ENCODE assay signal across 8 cellular contexts in genomic region chr7:28685660-28686417, GRCh38.
DNase-seq lines count a peak whose midpoint lies in the region; ATAC-seq and TF ChIP-seq lines count a peak whose summit lies in the region.

No MANE protein-coding gene starts in this region.

- WGBS in heart right ventricle, 2 donors: 0 to 2% methylated on average over 15 of the region's 15 CpGs

- H3K4me1 ChIP-seq in heart right ventricle: peaks cover 3 to 69% (median 38%) of the 10 kb centered on the region in 9 donors

- H3K27me3 ChIP-seq in heart right ventricle: no peaks in the 10 kb centered on the region

- ATAC-seq in HG02884 (IDR thresholded peaks at IDR 0.05; ENCODE audit: unreplicated experiment) (peak; percentile 60), heart right ventricle (peak; percentile 92 to 96 (median 95)), HG03135 (IDR thresholded peaks at IDR 0.05; ENCODE audit: unreplicated experiment) (no peak)

- H3K36me3 ChIP-seq in heart right ventricle: no peaks in the 10 kb centered on the region

- H3K4me3 ChIP-seq in heart right ventricle: peak overlapping the region; percentile 40 to 69 (median 56)

- no peak for TF ChIP-seq CTCF in heart right ventricle (IDR thresholded peaks at IDR 0.05)

- peak overlapping the region; percentile 59 to 96 (median 87) for H3K27ac ChIP-seq in heart right ventricle

- no peaks in the 10 kb centered on the region for H3K9me3 ChIP-seq in heart right ventricle

- DNase-seq in G401 (ENCODE audit: low spot score) (peak; percentile 99), NCI-H2196 (lab: John Stamatoyannopoulos, UW; ENCODE audit: unreplicated experiment) (peak; percentile 84), amygdala (lab: John Stamatoyannopoulos, UW) (peak; percentile 47 to 98 (median 89)), heart right ventricle (peak; percentile 78 to 99), occipital lobe (lab: John Stamatoyannopoulos, UW) (peak; percentile 93)
- DNase-seq in stimulated activated CD4-positive, alpha-beta T cell treated with anti-CD3 and anti-CD28 coated beads, Interleukin-2, amount 100 ng/mL, for 48 hours: no peak

- in situ Hi-C loops in G401 (cut with HindIII; ENCODE audit: low sequenced_read_pairs): no loop called here

- intact Hi-C loops in heart right ventricle (cut with DNase I): loop anchor here in 7 of 10 donors (5.0 to 10.0 kb wide), 7 partner anchors 61 to 281 kb away; partner anchors contain the start of genes CREB5 (in 1 of the 7) and TRIL (in 1 of the 7)

Comparison
In these comparisons a context has a peak if more than half of its experiments do, and no peak if none do; other contexts are left out.
1. DNase-seq: peak in G401 (single experiment), NCI-H2196 (single experiment), amygdala (56 of 56), heart right ventricle (2 of 2) and occipital lobe (single experiment); none in stimulated activated CD4-positive, alpha-beta T cell treated with anti-CD3 and anti-CD28 coated beads, Interleukin-2, amount 100 ng/mL, for 48 hours (0 of 2).